In the genomic region with DNA sequence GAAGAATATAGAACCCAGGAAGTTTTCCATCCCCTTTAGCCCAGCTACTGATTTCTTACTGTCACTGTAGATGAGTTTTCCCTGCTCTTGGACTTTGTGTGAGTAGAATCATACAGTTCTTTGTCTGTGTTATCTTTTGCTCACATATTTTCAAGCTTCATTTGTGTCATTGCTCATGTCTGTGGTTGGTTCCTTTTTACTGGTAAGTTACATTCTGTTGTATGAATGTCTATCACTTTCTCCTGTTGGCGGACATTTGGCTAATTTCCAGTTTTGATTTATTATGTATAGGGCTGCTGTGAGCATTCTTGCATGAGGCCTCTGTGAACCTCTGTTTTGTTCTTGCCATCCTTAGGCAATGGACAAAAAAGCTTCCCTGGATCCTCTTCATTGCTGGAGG, we compare ENCODE assay signal across 10 cellular contexts. TPM values are rescaled to one million over a fixed set of nuclear protein-coding genes. Genes with fewer than 3 reads are reported as not detected.
DNase-seq lines count a peak whose midpoint lies in the region; ATAC-seq and TF ChIP-seq lines count a peak whose summit lies in the region.
"Had no signal": no experiment of that assay in that cellular context is flagged by ENCODE, and none has a peak within 500 bp of the region (broad histone marks: within the 10 kb centered on the region; RNA-seq: fewer than 3 reads in every experiment).

No MANE protein-coding gene starts in this region.

- peaks cover 39 to 52% of the 10 kb centered on the region in 2 donors for H3K4me1 Mint-ChIP-seq in natural killer cell treated with Interleukin-12 subunit alpha and Interleukin-12 subunit beta and Interleukin-15 and Interleukin-18, amount 100 ng/mL, for 72 hours (ENCODE audit: low read depth in 2 of 2)
- H3K4me1 Mint-ChIP-seq in natural killer cell, result peaks cover 40 to 41% of the 10 kb centered on the region in 2 donors
- peaks cover 53% of the 10 kb centered on the region for H3K4me1 Mint-ChIP-seq in activated T-helper 2 cell treated with anti-CD3 and anti-CD28 coated beads, Interferon-gamma antibody, Interleukin-2, Interleukin-4, amounts not matched to agents 10 μg/mL and 5 μg/mL and 100 μg/mL, durations not matched to agents 14 hours and 24 hours and 36 hours (ENCODE audit: low read depth)

- no peak for DNase-seq in natural killer cell treated with Interleukin-12 subunit alpha and Interleukin-12 subunit beta and Interleukin-15 and Interleukin-18, amount 100 ng/mL, for 72 hours (ENCODE audit: low spot score)
- DNase-seq in natural killer cell (no peak), prostate gland (ENCODE audit: low spot score) (no peak), NCI-H2196 (lab: John Stamatoyannopoulos, UW; ENCODE audit: unreplicated experiment) (no peak), NCI-H2196 treated with DMSO at 0.1 percent for 48 hours (lab: John Stamatoyannopoulos, UW; ENCODE audit: unreplicated experiment) (no peak)
- DNase-seq in activated T-helper 2 cell treated with anti-CD3 and anti-CD28 coated beads, Interferon-gamma antibody, Interleukin-2, Interleukin-4, amounts not matched to agents 10 μg/mL and 5 μg/mL and 100 μg/mL, durations not matched to agents 14 hours and 24 hours and 36 hours (ENCODE audit: low spot score), result no peak
- DNase-seq in activated effector memory CD4-positive, alpha-beta T cell treated with anti-CD3 and anti-CD28 coated beads, Interleukin-2, amount 50 U/mL, for 16 hours, result no peak
- DNase-seq: COR-L47 had no signal

- H3K27me3 ChIP-seq in prostate gland (replicated peaks; ENCODE audit: insufficient read depth), result no peaks in the 10 kb centered on the region

- H3K9me3 ChIP-seq in prostate gland, result no peaks in the 10 kb centered on the region

- no peak for TF ChIP-seq POLR2A in prostate gland (IDR thresholded peaks at IDR 0.05)

- intact Hi-C loops in natural killer cell (cut with micrococcal nuclease) (no loop called here), prostate gland (cut with DNase I) (no loop called here)
- intact Hi-C loops in activated T-helper 2 cell treated with anti-CD3 and anti-CD28 coated beads, Interferon-gamma antibody, Interleukin-2, Interleukin-4, amounts not matched to agents 10 μg/mL and 5 μg/mL and 100 μg/mL, durations not matched to agents 14 hours and 24 hours and 36 hours (cut with micrococcal nuclease), result loop anchor here (2.0 kb wide), 1 partner anchor 23 kb away; no protein-coding TSS in a partner anchor

- WGBS in prostate gland, result 48% methylated on average over 1 of the region's 1 CpG

- peak overlapping the region in 1 of 2 donors; percentile 0 for H3K27ac Mint-ChIP-seq in natural killer cell treated with Interleukin-12 subunit alpha and Interleukin-12 subunit beta and Interleukin-15 and Interleukin-18, amount 100 ng/mL, for 72 hours
- H3K27ac Mint-ChIP-seq in natural killer cell, result no peak overlapping the region
- H3K27ac Mint-ChIP-seq in activated T-helper 2 cell treated with anti-CD3 and anti-CD28 coated beads, Interferon-gamma antibody, Interleukin-2, Interleukin-4, amounts not matched to agents 10 μg/mL and 5 μg/mL and 100 μg/mL, durations not matched to agents 14 hours and 24 hours and 36 hours, result peak overlapping the region; percentile 26

- no peak overlapping the region for H3K27ac ChIP-seq in prostate gland

- H3K27me3 Mint-ChIP-seq in natural killer cell treated with Interleukin-12 subunit alpha and Interleukin-12 subunit beta and Interleukin-15 and Interleukin-18, amount 100 ng/mL, for 72 hours, result no peaks in the 10 kb centered on the region
- no peaks in the 10 kb centered on the region for H3K27me3 Mint-ChIP-seq in natural killer cell (ENCODE audit: low read depth in 2 of 2)
- no peaks in the 10 kb centered on the region for H3K27me3 Mint-ChIP-seq in activated T-helper 2 cell treated with anti-CD3 and anti-CD28 coated beads, Interferon-gamma antibody, Interleukin-2, Interleukin-4, amounts not matched to agents 10 μg/mL and 5 μg/mL and 100 μg/mL, durations not matched to agents 14 hours and 24 hours and 36 hours (ENCODE audit: low read depth)
- H3K27me3 Mint-ChIP-seq: naive thymus-derived CD8-positive, alpha-beta T cell had no signal

- no peak for TF ChIP-seq CTCF in natural killer cell (IDR thresholded peaks at IDR 0.05)
- TF ChIP-seq CTCF in prostate gland (IDR thresholded peaks at IDR 0.05), result no peak

- H3K36me3 ChIP-seq in prostate gland, result no peaks in the 10 kb centered on the region

- ATAC-seq in natural killer cell treated with Interleukin-12 subunit alpha and Interleukin-12 subunit beta and Interleukin-15 and Interleukin-18, amount 100 ng/mL, for 72 hours, result no peak
- no peak for ATAC-seq in natural killer cell
- peak; percentile 32 for ATAC-seq in HG03095 (IDR thresholded peaks at IDR 0.05; ENCODE audit: unreplicated experiment)

- peak overlapping the region; percentile 15 for H3K4me3 Mint-ChIP-seq in natural killer cell treated with Interleukin-12 subunit alpha and Interleukin-12 subunit beta and Interleukin-15 and Interleukin-18, amount 100 ng/mL, for 72 hours
- H3K4me3 Mint-ChIP-seq in natural killer cell, result no peak overlapping the region
- peak overlapping the region; percentile 17 for H3K4me3 Mint-ChIP-seq in activated T-helper 2 cell treated with anti-CD3 and anti-CD28 coated beads, Interferon-gamma antibody, Interleukin-2, Interleukin-4, amounts not matched to agents 10 μg/mL and 5 μg/mL and 100 μg/mL, durations not matched to agents 14 hours and 24 hours and 36 hours (ENCODE audit: low read depth)

- peaks cover 9% of the 10 kb centered on the region for H3K4me1 ChIP-seq in prostate gland (replicated peaks)

- H3K9me3 Mint-ChIP-seq in natural killer cell treated with Interleukin-12 subunit alpha and Interleukin-12 subunit beta and Interleukin-15 and Interleukin-18, amount 100 ng/mL, for 72 hours, result no peaks in the 10 kb centered on the region
- H3K9me3 Mint-ChIP-seq in natural killer cell, result no peaks in the 10 kb centered on the region
- H3K9me3 Mint-ChIP-seq in activated T-helper 2 cell treated with anti-CD3 and anti-CD28 coated beads, Interferon-gamma antibody, Interleukin-2, Interleukin-4, amounts not matched to agents 10 μg/mL and 5 μg/mL and 100 μg/mL, durations not matched to agents 14 hours and 24 hours and 36 hours, result no peaks in the 10 kb centered on the region
- H3K9me3 Mint-ChIP-seq: naive thymus-derived CD8-positive, alpha-beta T cell had no signal

- H3K36me3 Mint-ChIP-seq in natural killer cell treated with Interleukin-12 subunit alpha and Interleukin-12 subunit beta and Interleukin-15 and Interleukin-18, amount 100 ng/mL, for 72 hours, result peaks cover 16% of the 10 kb centered on the region
- H3K36me3 Mint-ChIP-seq in natural killer cell, result no peaks in the 10 kb centered on the region
- H3K36me3 Mint-ChIP-seq in activated T-helper 2 cell treated with anti-CD3 and anti-CD28 coated beads, Interferon-gamma antibody, Interleukin-2, Interleukin-4, amounts not matched to agents 10 μg/mL and 5 μg/mL and 100 μg/mL, durations not matched to agents 14 hours and 24 hours and 36 hours (ENCODE audit: low read depth), result peaks cover 58% of the 10 kb centered on the region

- H3K4me3 ChIP-seq in prostate gland, result no peak overlapping the region

RNA-seq across cellular contexts. Expression of a gene that starts 5.3 kb away (rescaled TPM):
- total RNA-seq in natural killer cell treated with Interleukin-12 subunit alpha and Interleukin-12 subunit beta and Interleukin-15 and Interleukin-18, amount 100 ng/mL, for 72 hours, result 100 to 1,000 TPM in 1 of 2 donors, 10 to 100 TPM in 1; 95.0 to 103 TPM
- 10 to 100 TPM; 33.8 to 51.7 (median 39.1) TPM for total RNA-seq in natural killer cell
- 138 and 145 TPM in 2 replicates for total RNA-seq in activated T-helper 2 cell treated with anti-CD3 and anti-CD28 coated beads, Interferon-gamma antibody, Interleukin-2, Interleukin-4, amounts not matched to agents 10 μg/mL and 5 μg/mL and 100 μg/mL, durations not matched to agents 14 hours and 24 hours and 36 hours
- 10 to 100 TPM; 32.6 to 40.7 TPM for total RNA-seq in prostate gland

RNA-seq across cellular contexts. Expression of a gene that starts 30.8 kb away (rescaled TPM):
- total RNA-seq in natural killer cell treated with Interleukin-12 subunit alpha and Interleukin-12 subunit beta and Interleukin-15 and Interleukin-18, amount 100 ng/mL, for 72 hours, result 1 to 10 TPM; 2.4 to 2.9 TPM
- total RNA-seq in natural killer cell (10 to 100 TPM in 1 of 3 donors, 1 to 10 TPM in 2; 7.1 to 10.9 (median 8.2) TPM), prostate gland (1 to 10 TPM; 5.1 to 5.6 TPM)
- 3.1 and 4.5 TPM in 2 replicates for total RNA-seq in activated T-helper 2 cell treated with anti-CD3 and anti-CD28 coated beads, Interferon-gamma antibody, Interleukin-2, Interleukin-4, amounts not matched to agents 10 μg/mL and 5 μg/mL and 100 μg/mL, durations not matched to agents 14 hours and 24 hours and 36 hours
